In the genomic region with DNA sequence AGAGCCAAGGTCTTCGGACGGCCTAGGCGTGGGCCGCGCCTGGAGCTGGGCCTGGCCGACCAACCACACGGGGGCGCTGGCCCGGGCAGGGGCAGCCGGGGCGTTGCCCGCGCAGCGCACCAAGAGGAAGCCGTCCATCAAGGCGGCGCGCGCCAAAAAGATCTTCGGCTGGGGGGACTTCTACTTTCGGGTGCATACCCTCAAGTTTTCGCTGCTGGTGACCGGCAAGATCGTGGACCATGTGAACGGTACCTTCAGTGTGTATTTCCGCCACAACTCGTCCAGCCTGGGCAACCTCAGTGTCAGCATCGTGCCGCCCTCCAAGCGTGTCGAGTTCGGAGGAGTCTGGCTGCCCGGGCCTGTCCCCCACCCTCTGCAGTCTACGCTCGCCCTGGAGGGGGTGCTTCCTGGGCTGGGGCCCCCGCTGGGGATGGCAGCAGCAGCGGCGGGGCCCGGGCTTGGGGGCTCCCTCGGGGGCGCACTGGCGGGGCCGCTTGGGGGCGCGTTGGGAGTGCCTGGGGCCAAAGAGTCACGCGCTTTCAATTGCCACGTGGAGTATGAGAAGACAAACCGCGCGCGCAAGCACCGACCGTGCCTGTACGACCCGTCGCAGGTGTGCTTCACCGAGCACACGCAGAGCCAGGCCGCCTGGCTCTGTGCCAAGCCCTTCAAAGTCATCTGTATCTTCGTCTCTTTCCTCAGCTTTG, we compare ENCODE assay signal across 8 cellular contexts. TPM values are rescaled to one million over a fixed set of nuclear protein-coding genes. Genes with fewer than 3 reads are reported as not detected.
DNase-seq lines count a peak whose midpoint lies in the region; ATAC-seq and TF ChIP-seq lines count a peak whose summit lies in the region.

No MANE protein-coding gene starts in this region.

- H3K36me3 Mint-ChIP-seq in activated B cell treated with CpG ODN at 0.5 μM for 24 hours (ENCODE audit: low read depth) (peaks cover 9% of the 10 kb centered on the region), nephron progenitor cell (ENCODE audit: low read depth) (no peaks in the 10 kb centered on the region)

- no peak overlapping the region for H3K4me3 ChIP-seq in dorsolateral prefrontal cortex

- DNase-seq in Right ventricle myocardium inferior (ENCODE audit: missing footprints) (peak; percentile 86), cardiac septum (ENCODE audit: low spot score) (no peak), activated B cell treated with CpG ODN at 0.5 μM for 24 hours (peak; percentile 64), dorsolateral prefrontal cortex (no peak), nephron progenitor cell (peak; percentile 62), ACHN (no peak)

- no peak for TF ChIP-seq CTCF in activated B cell treated with CpG ODN at 0.5 μM for 24 hours (IDR thresholded peaks at IDR 0.05)
- TF ChIP-seq CTCF in dorsolateral prefrontal cortex (IDR thresholded peaks at IDR 0.05 in 54 of 56, conservative IDR thresholded peaks at IDR 0.05 in 2 of 56; ENCODE audit: low read depth in 1 of 56, partially characterized antibody in 56 of 56): peak in 39 of 56 donors; percentile 13 to 56 (median 35)
- TF ChIP-seq CTCF in nephron progenitor cell (IDR thresholded peaks at IDR 0.05): peak; percentile 56

- H3K27ac Mint-ChIP-seq in activated B cell treated with CpG ODN at 0.5 μM for 24 hours (peak overlapping the region; percentile 68), nephron progenitor cell (no peak overlapping the region)

- H3K27me3 Mint-ChIP-seq in activated B cell treated with CpG ODN at 0.5 μM for 24 hours (peaks cover 34% of the 10 kb centered on the region), nephron progenitor cell (ENCODE audit: low read depth, poor library complexity) (peaks cover 58% of the 10 kb centered on the region)

- H3K4me3 Mint-ChIP-seq in activated B cell treated with CpG ODN at 0.5 μM for 24 hours (peak overlapping the region; percentile 66), nephron progenitor cell (peak overlapping the region; percentile 48)

- peaks cover 0 to 78% (median 57%) of the 10 kb centered on the region in 45 donors for H3K27me3 ChIP-seq in dorsolateral prefrontal cortex

- H3K4me1 Mint-ChIP-seq in activated B cell treated with CpG ODN at 0.5 μM for 24 hours (peaks cover 73% of the 10 kb centered on the region), nephron progenitor cell (peaks cover 92% of the 10 kb centered on the region)

- ATAC-seq in Right ventricle myocardium inferior: peak; percentile 38
- peak; percentile 43 for ATAC-seq in activated B cell treated with CpG ODN at 0.5 μM for 24 hours (ENCODE audit: low read depth)
- no peak for ATAC-seq in HG03432 (IDR thresholded peaks at IDR 0.05; ENCODE audit: unreplicated experiment)
- ATAC-seq in HG03442 (IDR thresholded peaks at IDR 0.05; ENCODE audit: unreplicated experiment): no peak

- CTCF ChIA-PET in activated B cell treated with CpG ODN at 0.5 μM for 24 hours (lab: Charles Lee): interaction anchor here (0.8 to 20.9 kb wide), 4 partner anchors 9 to 114 kb away, joined by 3 to 390 read pairs (median 64); a partner anchor contains a TSS

- H3K27ac ChIP-seq in dorsolateral prefrontal cortex: no peak overlapping the region

- H3K9me3 Mint-ChIP-seq in activated B cell treated with CpG ODN at 0.5 μM for 24 hours (no peaks in the 10 kb centered on the region), nephron progenitor cell (no peaks in the 10 kb centered on the region)

- intact Hi-C loops in Right ventricle myocardium inferior (cut with DNase I) (no loop called here), cardiac septum (cut with DNase I) (no loop called here), activated B cell treated with CpG ODN at 0.5 μM for 24 hours (cut with micrococcal nuclease) (loop anchor here (1.0 to 10.0 kb wide), 3 partner anchors 8 to 400 kb away; no protein-coding TSS in a partner anchor), dorsolateral prefrontal cortex (cut with DNase I) (no loop called here)

- POLR2A ChIA-PET in activated B cell treated with CpG ODN at 0.5 μM for 24 hours (lab: Charles Lee): interaction anchor here (0.9 to 10.6 kb wide), 4 partner anchors 9 to 500 kb away, joined by 3 to 268 read pairs (median 6); a partner anchor contains a TSS

- in situ Hi-C loops in ACHN (cut with HindIII; ENCODE audit: low pct_ligation_motif_present, low pct_unique_long_range_greater_than_20kb, low sequenced_read_pairs): no loop called here

RNA-seq across cellular contexts. Expression of a gene that starts 4.4 kb away (rescaled TPM):
- 32.8 TPM for total RNA-seq in Right ventricle myocardium inferior
- 38.8 TPM for total RNA-seq in cardiac septum
- total RNA-seq in activated B cell treated with CpG ODN at 0.5 μM for 24 hours: 268 and 270 TPM in 2 replicates
- total RNA-seq in dorsolateral prefrontal cortex: 10 to 100 TPM; 16.2 to 50.9 (median 31.5) TPM

RNA-seq across cellular contexts. Expression of a gene that starts 8.5 kb away (rescaled TPM):
- 0.60 TPM for total RNA-seq in Right ventricle myocardium inferior
- total RNA-seq in cardiac septum: 20.0 TPM
- 3.4 and 3.5 TPM in 2 replicates for total RNA-seq in activated B cell treated with CpG ODN at 0.5 μM for 24 hours
- 10 to 100 TPM in 3 of 120 experiments, 1 to 10 TPM in 113, under 1 TPM in 4; 0.56 to 14.0 (median 4.6) TPM for total RNA-seq in dorsolateral prefrontal cortex

RNA-seq across cellular contexts. Expression of a gene that starts 25.9 kb away (rescaled TPM):
- total RNA-seq in Right ventricle myocardium inferior (1.2 TPM), cardiac septum (0.94 TPM), activated B cell treated with CpG ODN at 0.5 μM for 24 hours (4.6 and 5.5 TPM in 2 replicates), dorsolateral prefrontal cortex (1 to 10 TPM in 116 of 120 experiments, under 1 TPM in 4; 0.70 to 7.1 (median 2.8) TPM)

Comparison
In these comparisons a context has a peak if more than half of its experiments do, and no peak if none do; other contexts are left out.
1. DNase-seq: peak in Right ventricle myocardium inferior (single experiment), activated B cell treated with CpG ODN at 0.5 μM for 24 hours (single experiment) and nephron progenitor cell (single experiment); none in cardiac septum (single experiment), dorsolateral prefrontal cortex (0 of 10) and ACHN (single experiment).
2. ATAC-seq: peak in Right ventricle myocardium inferior (single experiment) and activated B cell treated with CpG ODN at 0.5 μM for 24 hours (single experiment); none in HG03432 (single experiment) and HG03442 (single experiment).